8 cellular contexts compared by ENCODE assay signal in the genomic region with DNA sequence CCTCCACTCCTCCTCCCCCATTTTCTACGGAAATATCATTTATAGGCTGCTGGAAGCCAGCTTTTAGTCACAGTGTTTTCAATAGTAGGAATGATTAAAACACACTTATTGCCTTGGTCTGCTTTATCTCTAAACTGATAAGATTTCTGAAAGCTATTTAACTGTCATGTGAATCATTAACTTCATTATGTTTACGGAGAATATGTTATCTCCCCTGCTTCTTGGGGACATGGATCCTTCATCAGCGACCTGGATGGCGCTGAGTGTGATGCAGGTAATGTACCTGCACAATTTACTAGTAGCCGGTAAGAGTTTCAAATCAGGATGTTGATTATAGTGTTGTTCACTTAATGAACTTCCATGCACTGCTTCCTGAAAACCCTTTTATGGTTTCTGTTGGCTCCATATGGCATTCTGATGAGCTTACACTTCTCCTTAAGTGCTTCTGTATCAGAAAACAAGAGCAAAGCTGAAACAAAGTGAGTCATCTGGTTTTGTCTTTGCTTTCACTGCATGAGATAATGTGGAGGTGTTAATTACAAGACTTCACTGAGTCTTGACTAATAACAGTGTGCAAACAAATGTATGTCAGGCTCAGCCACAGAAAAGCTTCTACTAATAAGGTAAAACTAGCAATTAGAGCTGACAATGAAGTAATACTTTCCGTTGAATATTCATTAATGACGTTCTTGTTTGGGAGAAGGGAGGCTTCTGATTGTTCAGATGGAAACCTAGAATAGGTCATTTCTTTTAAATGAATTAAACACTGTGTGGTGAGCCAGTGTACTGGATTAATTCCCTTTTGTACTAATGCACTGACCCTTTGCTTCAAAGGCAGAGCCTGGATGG.
A peak's percentile ranks its signal among the peaks of the same experiment; 100 is the strongest.
DNase-seq lines count a peak whose midpoint lies in the region; ATAC-seq and TF ChIP-seq lines count a peak whose summit lies in the region.

No MANE protein-coding gene starts in this region.

- TF ChIP-seq EP300 in ovary (IDR thresholded peaks at IDR 0.05), result no peak

- no peak overlapping the region for H3K4me3 ChIP-seq in ovary

- H3K27ac Mint-ChIP-seq in glutamatergic neuron (ENCODE audit: unreplicated experiment), result peak overlapping the region; percentile 94
- H3K27ac Mint-ChIP-seq in WTC11, result no peak overlapping the region

- TF ChIP-seq CTCF in glutamatergic neuron (IDR thresholded peaks at IDR 0.05; ENCODE audit: partially characterized antibody, unreplicated experiment) (no peak), ovary (IDR thresholded peaks at IDR 0.05) (no peak), WTC11 (IDR thresholded peaks at IDR 0.05) (no peak)

- POLR2A ChIA-PET in WTC11 (lab: Charles Lee), result interaction anchor here (0.5 kb wide), 1 partner anchor 43 kb away, joined by 3 read pairs; no protein-coding TSS in a partner anchor

- 15 to 24% (median 17%) methylated on average over 7 of the region's 7 CpGs for WGBS in ovary, 3 donors

- H3K9me3 ChIP-seq in ovary, result no peaks in the 10 kb centered on the region

- H3K4me3 Mint-ChIP-seq in glutamatergic neuron (ENCODE audit: unreplicated experiment) (peak overlapping the region; percentile 40), WTC11 (no peak overlapping the region)

- no peaks in the 10 kb centered on the region for H3K36me3 ChIP-seq in ovary

- peak; percentile 91 for ATAC-seq in HG03045 (IDR thresholded peaks at IDR 0.05; ENCODE audit: unreplicated experiment)
- no peak for ATAC-seq in WTC11

- H3K4me1 Mint-ChIP-seq in glutamatergic neuron (ENCODE audit: low read depth, unreplicated experiment) (peaks cover 34% of the 10 kb centered on the region), WTC11 (peaks cover 37% of the 10 kb centered on the region)

- H3K9me3 Mint-ChIP-seq in glutamatergic neuron (ENCODE audit: unreplicated experiment), result no peaks in the 10 kb centered on the region
- H3K9me3 Mint-ChIP-seq in WTC11, result no peaks in the 10 kb centered on the region

- CTCF ChIA-PET in WTC11 (lab: Charles Lee), result no interaction called here

- peaks cover 10% of the 10 kb centered on the region for H3K4me1 ChIP-seq in ovary (ENCODE audit: insufficient read depth)

- H3K27me3 ChIP-seq in ovary, result no peaks in the 10 kb centered on the region

- intact Hi-C loops in ovary (cut with DNase I), result no loop called here

- H3K36me3 Mint-ChIP-seq in glutamatergic neuron (ENCODE audit: unreplicated experiment), result no peaks in the 10 kb centered on the region
- H3K36me3 Mint-ChIP-seq in WTC11, result no peaks in the 10 kb centered on the region

- H3K27ac ChIP-seq in ovary, result no peak overlapping the region

- no peak for TF ChIP-seq POLR2A in ovary (IDR thresholded peaks at IDR 0.05)

- DNase-seq in NCI-H510A treated with DMSO at 0.1 percent for 48 hours (lab: John Stamatoyannopoulos, UW) (peak; percentile 49), NCI-H510A (lab: John Stamatoyannopoulos, UW) (no peak), NCI-H226 (peak; percentile 19), glutamatergic neuron (no peak), ovary (no peak), WTC11 (ENCODE audit: low spot score) (no peak)
- DNase-seq in NK-92 treated with Interleukin-12 subunit alpha and Interleukin-12 subunit beta, amount 100 ng/mL, for 24 hours (lab: John Stamatoyannopoulos, UW), result no peak

- H3K27me3 Mint-ChIP-seq in glutamatergic neuron (ENCODE audit: unreplicated experiment) (peaks cover 3% of the 10 kb centered on the region), WTC11 (ENCODE audit: low read depth) (peaks cover 85% of the 10 kb centered on the region)

TF ChIP-seq in WTC11, 78 proteins besides CTCF, POLR2A, EP300 and RAD21 (continues in another document):
- no peak for TF ChIP-seq TCF7 (CRISPR knock-in tag; IDR thresholded peaks at IDR 0.05; ENCODE audit: low read depth)
- TF ChIP-seq PRDM15 (CRISPR knock-in tag; IDR thresholded peaks at IDR 0.05), result no peak
- TF ChIP-seq, protein P1, sequence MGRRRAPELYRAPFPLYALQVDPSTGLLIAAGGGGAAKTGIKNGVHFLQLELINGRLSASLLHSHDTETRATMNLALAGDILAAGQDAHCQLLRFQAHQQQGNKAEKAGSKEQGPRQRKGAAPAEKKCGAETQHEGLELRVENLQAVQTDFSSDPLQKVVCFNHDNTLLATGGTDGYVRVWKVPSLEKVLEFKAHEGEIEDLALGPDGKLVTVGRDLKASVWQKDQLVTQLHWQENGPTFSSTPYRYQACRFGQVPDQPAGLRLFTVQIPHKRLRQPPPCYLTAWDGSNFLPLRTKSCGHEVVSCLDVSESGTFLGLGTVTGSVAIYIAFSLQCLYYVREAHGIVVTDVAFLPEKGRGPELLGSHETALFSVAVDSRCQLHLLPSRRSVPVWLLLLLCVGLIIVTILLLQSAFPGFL (CRISPR knock-in tag; IDR thresholded peaks at IDR 0.05; ENCODE audit: borderline replicate concordance), result no peak
- no peak for TF ChIP-seq HMGA2 (CRISPR knock-in tag; IDR thresholded peaks at IDR 0.05)
- TF ChIP-seq, protein P2, sequence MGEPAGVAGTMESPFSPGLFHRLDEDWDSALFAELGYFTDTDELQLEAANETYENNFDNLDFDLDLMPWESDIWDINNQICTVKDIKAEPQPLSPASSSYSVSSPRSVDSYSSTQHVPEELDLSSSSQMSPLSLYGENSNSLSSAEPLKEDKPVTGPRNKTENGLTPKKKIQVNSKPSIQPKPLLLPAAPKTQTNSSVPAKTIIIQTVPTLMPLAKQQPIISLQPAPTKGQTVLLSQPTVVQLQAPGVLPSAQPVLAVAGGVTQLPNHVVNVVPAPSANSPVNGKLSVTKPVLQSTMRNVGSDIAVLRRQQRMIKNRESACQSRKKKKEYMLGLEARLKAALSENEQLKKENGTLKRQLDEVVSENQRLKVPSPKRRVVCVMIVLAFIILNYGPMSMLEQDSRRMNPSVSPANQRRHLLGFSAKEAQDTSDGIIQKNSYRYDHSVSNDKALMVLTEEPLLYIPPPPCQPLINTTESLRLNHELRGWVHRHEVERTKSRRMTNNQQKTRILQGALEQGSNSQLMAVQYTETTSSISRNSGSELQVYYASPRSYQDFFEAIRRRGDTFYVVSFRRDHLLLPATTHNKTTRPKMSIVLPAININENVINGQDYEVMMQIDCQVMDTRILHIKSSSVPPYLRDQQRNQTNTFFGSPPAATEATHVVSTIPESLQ (CRISPR knock-in tag; IDR thresholded peaks at IDR 0.05), result no peak
- no peak for TF ChIP-seq NR3C1 (CRISPR knock-in tag; conservative IDR thresholded peaks at IDR 0.05; ENCODE audit: low read depth)
- no peak for TF ChIP-seq ZBTB21 (CRISPR knock-in tag; IDR thresholded peaks at IDR 0.05; ENCODE audit: borderline replicate concordance)
- TF ChIP-seq, protein P3, sequence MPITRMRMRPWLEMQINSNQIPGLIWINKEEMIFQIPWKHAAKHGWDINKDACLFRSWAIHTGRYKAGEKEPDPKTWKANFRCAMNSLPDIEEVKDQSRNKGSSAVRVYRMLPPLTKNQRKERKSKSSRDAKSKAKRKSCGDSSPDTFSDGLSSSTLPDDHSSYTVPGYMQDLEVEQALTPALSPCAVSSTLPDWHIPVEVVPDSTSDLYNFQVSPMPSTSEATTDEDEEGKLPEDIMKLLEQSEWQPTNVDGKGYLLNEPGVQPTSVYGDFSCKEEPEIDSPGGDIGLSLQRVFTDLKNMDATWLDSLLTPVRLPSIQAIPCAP (CRISPR knock-in tag; IDR thresholded peaks at IDR 0.05), result no peak
- TF ChIP-seq, protein P4, sequence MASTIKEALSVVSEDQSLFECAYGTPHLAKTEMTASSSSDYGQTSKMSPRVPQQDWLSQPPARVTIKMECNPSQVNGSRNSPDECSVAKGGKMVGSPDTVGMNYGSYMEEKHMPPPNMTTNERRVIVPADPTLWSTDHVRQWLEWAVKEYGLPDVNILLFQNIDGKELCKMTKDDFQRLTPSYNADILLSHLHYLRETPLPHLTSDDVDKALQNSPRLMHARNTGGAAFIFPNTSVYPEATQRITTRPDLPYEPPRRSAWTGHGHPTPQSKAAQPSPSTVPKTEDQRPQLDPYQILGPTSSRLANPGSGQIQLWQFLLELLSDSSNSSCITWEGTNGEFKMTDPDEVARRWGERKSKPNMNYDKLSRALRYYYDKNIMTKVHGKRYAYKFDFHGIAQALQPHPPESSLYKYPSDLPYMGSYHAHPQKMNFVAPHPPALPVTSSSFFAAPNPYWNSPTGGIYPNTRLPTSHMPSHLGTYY (CRISPR knock-in tag; IDR thresholded peaks at IDR 0.05), result no peak
- TF ChIP-seq, protein P5, sequence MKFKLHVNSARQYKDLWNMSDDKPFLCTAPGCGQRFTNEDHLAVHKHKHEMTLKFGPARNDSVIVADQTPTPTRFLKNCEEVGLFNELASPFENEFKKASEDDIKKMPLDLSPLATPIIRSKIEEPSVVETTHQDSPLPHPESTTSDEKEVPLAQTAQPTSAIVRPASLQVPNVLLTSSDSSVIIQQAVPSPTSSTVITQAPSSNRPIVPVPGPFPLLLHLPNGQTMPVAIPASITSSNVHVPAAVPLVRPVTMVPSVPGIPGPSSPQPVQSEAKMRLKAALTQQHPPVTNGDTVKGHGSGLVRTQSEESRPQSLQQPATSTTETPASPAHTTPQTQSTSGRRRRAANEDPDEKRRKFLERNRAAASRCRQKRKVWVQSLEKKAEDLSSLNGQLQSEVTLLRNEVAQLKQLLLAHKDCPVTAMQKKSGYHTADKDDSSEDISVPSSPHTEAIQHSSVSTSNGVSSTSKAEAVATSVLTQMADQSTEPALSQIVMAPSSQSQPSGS (CRISPR knock-in tag; IDR thresholded peaks at IDR 0.05; ENCODE audit: borderline replicate concordance, low read depth), result no peak

Comparison
In these comparisons a context has a peak if more than half of its experiments do, and no peak if none do; other contexts are left out.
1. DNase-seq: peak in NCI-H510A treated with DMSO at 0.1 percent for 48 hours (single experiment) and NCI-H226 (single experiment); none in NCI-H510A (single experiment), glutamatergic neuron (single experiment), NK-92 treated with Interleukin-12 subunit alpha and Interleukin-12 subunit beta, amount 100 ng/mL, for 24 hours (single experiment), ovary (0 of 5) and WTC11 (single experiment).